7 cellular contexts compared by ENCODE assay signal in the genomic region with DNA sequence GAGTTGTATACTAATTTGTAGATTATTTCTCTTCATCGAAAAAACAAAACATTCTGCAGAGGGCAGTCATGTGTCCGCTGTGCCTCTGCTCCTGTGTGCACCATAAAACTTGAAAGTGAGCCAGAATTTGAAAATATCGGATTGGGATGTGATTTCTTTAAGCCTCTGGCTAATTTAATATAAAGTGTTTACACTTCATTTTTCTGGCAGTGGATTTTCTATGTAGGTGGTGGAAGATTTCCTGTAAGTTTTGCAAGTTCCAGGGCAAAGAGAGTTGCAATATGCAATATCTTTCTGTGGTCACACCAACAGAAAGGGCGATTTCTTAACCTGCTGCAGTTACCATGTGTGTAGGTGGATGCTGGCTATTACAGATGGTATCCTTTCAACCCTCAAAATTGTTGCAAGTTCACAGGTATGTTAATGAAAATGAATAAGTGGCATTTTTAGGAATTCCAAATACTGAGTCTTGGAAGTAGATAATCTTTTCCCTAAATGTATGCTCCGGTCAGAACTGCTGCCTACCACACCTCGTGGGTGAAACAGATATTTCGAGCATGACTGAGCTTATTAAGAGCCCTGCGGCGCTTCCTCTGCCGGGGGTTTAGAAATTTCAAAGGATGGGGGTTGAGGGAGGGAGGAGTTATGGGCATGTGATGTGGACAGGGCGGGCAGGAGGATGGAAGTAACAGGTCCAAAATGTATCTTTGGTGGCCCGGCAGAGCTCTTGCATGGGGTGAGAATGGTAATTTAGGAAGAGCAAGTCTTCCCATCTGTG.
DNase-seq lines count a peak whose midpoint lies in the region; ATAC-seq and TF ChIP-seq lines count a peak whose summit lies in the region.

No MANE protein-coding gene starts in this region.

- H2BK5ac ChIP-seq in IMR-90 (ENCODE audit: low read depth, low read length, poor library complexity, severe bottlenecking), result peak overlapping the region; percentile 89

- BruUV-seq in IMR-90 (replicated peaks; lab: Mats Ljungman, UMichigan), result no TSS peak

- H2AFZ ChIP-seq in IMR-90 (replicated peaks; ENCODE audit: low read length, poor library complexity), result peak overlapping the region; percentile 59

- H2BK15ac ChIP-seq in IMR-90 (ENCODE audit: low read depth, low read length), result peak overlapping the region; percentile 45

- in situ Hi-C loops in IMR-90 (cut with MboI; ENCODE audit: low sequenced_read_pairs), result no loop called here

- peak overlapping the region; percentile 86 for H3K14ac ChIP-seq in IMR-90 (replicated peaks; ENCODE audit: low read depth, low read length)

- dilution Hi-C loops in IMR-90 (cut with HindIII; ENCODE audit: low sequenced_read_pairs, unreplicated experiment), result no loop called here

- peak; percentile 76 for ATAC-seq in GM18505 (IDR thresholded peaks at IDR 0.05; ENCODE audit: unreplicated experiment)
- peak; percentile 69 for ATAC-seq in IMR-90 (ENCODE audit: low read depth)
- ATAC-seq in HG02938 (IDR thresholded peaks at IDR 0.05; ENCODE audit: unreplicated experiment), result no peak

- peaks cover 21 to 92% of the 10 kb centered on the region in 2 experiments for H3K79me1 ChIP-seq in IMR-90 (ENCODE audit: low read depth in 1 of 2, low read length in 2 of 2)

- intact Hi-C loops in IMR-90 (cut with micrococcal nuclease), result no loop called here

- H3K36me3 ChIP-seq in IMR-90 (ENCODE audit: control insufficient read depth, insufficient read depth, low read length) (no peaks in the 10 kb centered on the region), muscle layer of duodenum (ENCODE audit: control insufficient read depth in 1 of 2, insufficient read depth in 2 of 2, low read length in 2 of 2) (no peaks in the 10 kb centered on the region)

- peak overlapping the region; percentile 92 for H2BK20ac ChIP-seq in IMR-90 (ENCODE audit: low read depth, low read length)

- H3K27me3 ChIP-seq in IMR-90 (ENCODE audit: control insufficient read depth, insufficient read depth, low read length) (no peaks in the 10 kb centered on the region), muscle layer of duodenum (ENCODE audit: low read depth, low read length) (no peaks in the 10 kb centered on the region)

- TF ChIP-seq POLR2A in GM18505 (IDR thresholded peaks at IDR 0.05; ENCODE audit: borderline replicate concordance, extremely low read depth, insufficient read depth, insufficient read length) (no peak), IMR-90 (IDR thresholded peaks at IDR 0.05; ENCODE audit: low read depth, low read length) (no peak)

- H4K91ac ChIP-seq in IMR-90 (ENCODE audit: insufficient read depth, low read depth, low read length), result peak overlapping the region; percentile 70

- TF ChIP-seq CTCF in IMR-90 (conservative IDR thresholded peaks at IDR 0.05; ENCODE audit: low read depth, low read length), result no peak

- peaks cover 5% of the 10 kb centered on the region; the same call in 1 of the 2 replicates for H4K20me1 ChIP-seq in IMR-90 (ENCODE audit: insufficient read depth, low read length)

- POLR2A ChIA-PET in IMR-90 (lab: Charles Lee; ENCODE audit: unreplicated experiment), result interaction anchor here (0.6 kb wide), 1 partner anchor 189 kb away, joined by 3 read pairs; no protein-coding TSS in a partner anchor

- DNase-seq in IMR-90 (peak; percentile 83), amniotic stem cell (lab: John Stamatoyannopoulos, UW) (peak; percentile 59), putamen (ENCODE audit: low spot score) (no peak), pons (ENCODE audit: low spot score) (no peak)

- peak overlapping the region; percentile 72 for H2AK5ac ChIP-seq in IMR-90 (ENCODE audit: low read depth, low read length)

- 30% methylated on average over 5 of the region's 12 CpGs; no CpG with 5 or more reads in 1 of the 2 experiments for WGBS in IMR-90 (ENCODE audit: extremely low coverage in 2 of 2, insufficient read length in 1 of 2), 2 experiments

- peak overlapping the region; percentile 82 for H3K23ac ChIP-seq in IMR-90 (ENCODE audit: low read depth, low read length)

- H3K9me1 ChIP-seq in IMR-90 (ENCODE audit: insufficient read depth, low read length), result peaks cover 15% of the 10 kb centered on the region

- peak overlapping the region; percentile 68 for H3K9ac ChIP-seq in IMR-90 (ENCODE audit: low read depth, low read length)

- peaks cover 31% of the 10 kb centered on the region for H3K4me1 ChIP-seq in IMR-90 (ENCODE audit: control insufficient read depth, insufficient read depth, low read length)
- peaks cover 19 to 26% of the 10 kb centered on the region in 2 donors for H3K4me1 ChIP-seq in muscle layer of duodenum (ENCODE audit: control insufficient read depth in 1 of 2, insufficient read depth in 2 of 2, low read length in 2 of 2)

- H2AK9ac ChIP-seq in IMR-90 (replicated peaks; ENCODE audit: low read depth, low read length, poor library complexity), result no peak overlapping the region

- peak overlapping the region; percentile 91 for H3K4ac ChIP-seq in IMR-90 (ENCODE audit: low read depth, low read length)

- H3K9me3 ChIP-seq in IMR-90 (ENCODE audit: control insufficient read depth, insufficient read depth, low read length) (no peaks in the 10 kb centered on the region), muscle layer of duodenum (ENCODE audit: control insufficient read depth in 1 of 2, low read length in 2 of 2) (no peaks in the 10 kb centered on the region)

- peak overlapping the region; percentile 80 for H3K4me2 ChIP-seq in IMR-90 (ENCODE audit: low read depth, low read length)

- H3K27ac ChIP-seq in IMR-90 (ENCODE audit: insufficient read depth, low read length) (peak overlapping the region; percentile 84), muscle layer of duodenum (ENCODE audit: low read length) (peak overlapping the region; percentile 50)

- peak overlapping the region; percentile 94 for H2BK120ac ChIP-seq in IMR-90 (ENCODE audit: low read depth, low read length)

- CTCF ChIA-PET in IMR-90 (lab: Yijun Ruan, JAX), result interaction anchor here (0.7 to 2.3 kb wide), 5 partner anchors 10 to 354 kb away, joined by 3 to 9 read pairs (median 3); no protein-coding TSS in a partner anchor

- H3K56ac ChIP-seq in IMR-90 (ENCODE audit: extremely low read depth, insufficient read depth, low read length), result peak overlapping the region; percentile 75; the same call in 1 of the 2 replicates

- H4K8ac ChIP-seq in IMR-90 (ENCODE audit: low read depth in 2 of 2, low read length in 2 of 2), result peak overlapping the region; percentile 8 to 84

- peak overlapping the region; percentile 47; the same call in 1 of the 2 replicates for H4K5ac ChIP-seq in IMR-90 (ENCODE audit: low read depth, low read length)

- H3K4me3 ChIP-seq in IMR-90 (ENCODE audit: insufficient read depth, low read depth, low read length), result peak overlapping the region; percentile 20; the same call in 1 of the 2 replicates
- peak overlapping the region in 1 of 2 donors; percentile 11 for H3K4me3 ChIP-seq in muscle layer of duodenum (ENCODE audit: low read depth in 1 of 2, low read length in 2 of 2)

- H3K18ac ChIP-seq in IMR-90 (ENCODE audit: low read depth, low read length), result peak overlapping the region; percentile 86; the same call in 1 of the 2 replicates

- no peak for TF ChIP-seq RAD21 in IMR-90 (IDR thresholded peaks at IDR 0.05; ENCODE audit: low read length)

TF ChIP-seq in IMR-90, 13 proteins besides CTCF, POLR2A, EP300 and RAD21:
- no peak for TF ChIP-seq BHLHE40 (IDR thresholded peaks at IDR 0.05; ENCODE audit: low read depth, low read length)
- TF ChIP-seq CEBPB (IDR thresholded peaks at IDR 0.05; ENCODE audit: low read depth, low read length), result peak; percentile 81
- TF ChIP-seq MXI1 (IDR thresholded peaks at IDR 0.05; ENCODE audit: borderline replicate concordance, low read depth, low read length), result peak; percentile 78; the same call in 1 of the 2 replicates
- TF ChIP-seq NFE2L2 (IDR thresholded peaks at IDR 0.05; ENCODE audit: low read depth, low read length), result no peak
- TF ChIP-seq, protein P1, sequence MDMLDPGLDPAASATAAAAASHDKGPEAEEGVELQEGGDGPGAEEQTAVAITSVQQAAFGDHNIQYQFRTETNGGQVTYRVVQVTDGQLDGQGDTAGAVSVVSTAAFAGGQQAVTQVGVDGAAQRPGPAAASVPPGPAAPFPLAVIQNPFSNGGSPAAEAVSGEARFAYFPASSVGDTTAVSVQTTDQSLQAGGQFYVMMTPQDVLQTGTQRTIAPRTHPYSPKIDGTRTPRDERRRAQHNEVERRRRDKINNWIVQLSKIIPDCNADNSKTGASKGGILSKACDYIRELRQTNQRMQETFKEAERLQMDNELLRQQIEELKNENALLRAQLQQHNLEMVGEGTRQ (IDR thresholded peaks at IDR 0.05; ENCODE audit: low read depth, low read length), result peak; percentile 76

Comparison
In these comparisons a context has a peak if more than half of its experiments do, and no peak if none do; other contexts are left out.
1. DNase-seq: peak in IMR-90 (single experiment) and amniotic stem cell (single experiment); none in putamen (single experiment) and pons (single experiment).